Comparison of ENCODE assay signal across 1 cellular context in genomic region chr11:12802418-12803085, GRCh38.
A peak's percentile ranks its signal among the peaks of the same experiment; 100 is the strongest.
TF ChIP-seq lines count a peak whose summit lies in the region.

No MANE protein-coding gene starts in this region.

TF ChIP-seq in HepG2, 621 proteins besides CTCF, POLR2A, EP300 and RAD21 (continued from another document and continues in another):
- peak; percentile 95 for TF ChIP-seq AHDC1 (CRISPR knock-in tag; IDR thresholded peaks at IDR 0.05; ENCODE audit: borderline replicate concordance)
- no peak for TF ChIP-seq TEF (CRISPR knock-in tag; IDR thresholded peaks at IDR 0.05)
- no peak for TF ChIP-seq POLR2AphosphoS2 (IDR thresholded peaks at IDR 0.05; ENCODE audit: low read depth, low read length)
- no peak for TF ChIP-seq HHEX (CRISPR knock-in tag; IDR thresholded peaks at IDR 0.05)
- peak; percentile 94; the same call in 1 of the 2 replicates for TF ChIP-seq ZNF816 (CRISPR knock-in tag; IDR thresholded peaks at IDR 0.05; ENCODE audit: borderline replicate concordance)
- TF ChIP-seq IRF1 (CRISPR knock-in tag; IDR thresholded peaks at IDR 0.05; ENCODE audit: low read depth): no peak
- 0 out of 2 replicates have a peak, but pooled peaks have one; percentile 64 for TF ChIP-seq THYN1 (CRISPR knock-in tag; IDR thresholded peaks at IDR 0.05; ENCODE audit: borderline replicate concordance, low read depth)
- TF ChIP-seq ZNF225 (CRISPR knock-in tag; IDR thresholded peaks at IDR 0.05): no peak
- TF ChIP-seq ZNF205 (CRISPR knock-in tag; IDR thresholded peaks at IDR 0.05): peak; percentile 53; the same call in 1 of the 2 replicates
- no peak for TF ChIP-seq SP2 (CRISPR knock-in tag; IDR thresholded peaks at IDR 0.05)
- TF ChIP-seq MAZ (IDR thresholded peaks at IDR 0.05; ENCODE audit: borderline replicate concordance, low read depth, low read length): no peak
- peak; percentile 40; the same call in 1 of the 2 replicates for TF ChIP-seq MAZ (CRISPR knock-in tag; IDR thresholded peaks at IDR 0.05; ENCODE audit: low read depth)
- TF ChIP-seq FOXK2 (IDR thresholded peaks at IDR 0.05): peak; percentile 61
- TF ChIP-seq, protein P1, sequence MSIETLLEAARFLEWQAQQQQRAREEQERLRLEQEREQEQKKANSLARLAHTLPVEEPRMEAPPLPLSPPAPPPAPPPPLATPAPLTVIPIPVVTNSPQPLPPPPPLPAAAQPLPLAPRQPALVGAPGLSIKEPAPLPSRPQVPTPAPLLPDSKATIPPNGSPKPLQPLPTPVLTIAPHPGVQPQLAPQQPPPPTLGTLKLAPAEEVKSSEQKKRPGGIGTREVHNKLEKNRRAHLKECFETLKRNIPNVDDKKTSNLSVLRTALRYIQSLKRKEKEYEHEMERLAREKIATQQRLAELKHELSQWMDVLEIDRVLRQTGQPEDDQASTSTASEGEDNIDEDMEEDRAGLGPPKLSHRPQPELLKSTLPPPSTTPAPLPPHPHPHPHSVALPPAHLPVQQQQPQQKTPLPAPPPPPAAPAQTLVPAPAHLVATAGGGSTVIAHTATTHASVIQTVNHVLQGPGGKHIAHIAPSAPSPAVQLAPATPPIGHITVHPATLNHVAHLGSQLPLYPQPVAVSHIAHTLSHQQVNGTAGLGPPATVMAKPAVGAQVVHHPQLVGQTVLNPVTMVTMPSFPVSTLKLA (IDR thresholded peaks at IDR 0.05): peak; percentile 10; the same call in 1 of the 2 replicates
- TF ChIP-seq TARDBP (CRISPR knock-in tag; IDR thresholded peaks at IDR 0.05): peak; percentile 92
- TF ChIP-seq SNAPC4 (CRISPR knock-in tag; IDR thresholded peaks at IDR 0.05): no peak
- 0 out of 2 replicates have a peak, but pooled peaks have one; percentile 36 for TF ChIP-seq ZNF451 (CRISPR knock-in tag; IDR thresholded peaks at IDR 0.05)
- no peak for TF ChIP-seq TBP (CRISPR knock-in tag; IDR thresholded peaks at IDR 0.05)
- no peak for TF ChIP-seq THAP8 (CRISPR knock-in tag; IDR thresholded peaks at IDR 0.05; ENCODE audit: borderline replicate concordance)
- no peak for TF ChIP-seq SMARCC2 (IDR thresholded peaks at IDR 0.05)
- no peak for TF ChIP-seq E2F1 (CRISPR knock-in tag; IDR thresholded peaks at IDR 0.05)
- peak; percentile 54; the same call in 1 of the 2 replicates for TF ChIP-seq ZNF232 (CRISPR knock-in tag; IDR thresholded peaks at IDR 0.05; ENCODE audit: borderline replicate concordance)
- TF ChIP-seq PCBP2 (optimal IDR thresholded peaks at IDR 0.05; ENCODE audit: low read depth, low read length, poor library complexity, severe bottlenecking): no peak
- TF ChIP-seq MIER2 (CRISPR knock-in tag; IDR thresholded peaks at IDR 0.05): 0 out of 2 replicates have a peak, but pooled peaks have one; percentile 26
- TF ChIP-seq ZNF576 (CRISPR knock-in tag; IDR thresholded peaks at IDR 0.05): no peak
- no peak for TF ChIP-seq MATR3 (CRISPR knock-in tag; IDR thresholded peaks at IDR 0.05)
- TF ChIP-seq ZNF383 (CRISPR knock-in tag; IDR thresholded peaks at IDR 0.05; ENCODE audit: borderline replicate concordance): no peak
- TF ChIP-seq SP1 (IDR thresholded peaks at IDR 0.05): no peak
- no peak for TF ChIP-seq SP1 (CRISPR knock-in tag; IDR thresholded peaks at IDR 0.05)
- peak; percentile 28; the same call in 1 of the 2 replicates for TF ChIP-seq ZNF749 (CRISPR knock-in tag; IDR thresholded peaks at IDR 0.05; ENCODE audit: borderline replicate concordance)
- TF ChIP-seq, protein P2, sequence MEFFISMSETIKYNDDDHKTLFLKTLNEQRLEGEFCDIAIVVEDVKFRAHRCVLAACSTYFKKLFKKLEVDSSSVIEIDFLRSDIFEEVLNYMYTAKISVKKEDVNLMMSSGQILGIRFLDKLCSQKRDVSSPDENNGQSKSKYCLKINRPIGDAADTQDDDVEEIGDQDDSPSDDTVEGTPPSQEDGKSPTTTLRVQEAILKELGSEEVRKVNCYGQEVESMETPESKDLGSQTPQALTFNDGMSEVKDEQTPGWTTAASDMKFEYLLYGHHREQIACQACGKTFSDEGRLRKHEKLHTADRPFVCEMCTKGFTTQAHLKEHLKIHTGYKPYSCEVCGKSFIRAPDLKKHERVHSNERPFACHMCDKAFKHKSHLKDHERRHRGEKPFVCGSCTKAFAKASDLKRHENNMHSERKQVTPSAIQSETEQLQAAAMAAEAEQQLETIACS (CRISPR knock-in tag; IDR thresholded peaks at IDR 0.05): no peak
- no peak for TF ChIP-seq ZNF496 (CRISPR knock-in tag; IDR thresholded peaks at IDR 0.05; ENCODE audit: insufficient replicate concordance)
- TF ChIP-seq MYNN (CRISPR knock-in tag; IDR thresholded peaks at IDR 0.05; ENCODE audit: low read depth): peak; percentile 89; the same call in 1 of the 2 replicates
- TF ChIP-seq ZFYVE20 (CRISPR knock-in tag; IDR thresholded peaks at IDR 0.05; ENCODE audit: borderline replicate concordance, low read depth): no peak
- TF ChIP-seq ZNF83 (CRISPR knock-in tag; IDR thresholded peaks at IDR 0.05; ENCODE audit: borderline replicate concordance): no peak
- peak; percentile 65; the same call in 1 of the 2 replicates for TF ChIP-seq KDM1A (CRISPR knock-in tag; IDR thresholded peaks at IDR 0.05)
- TF ChIP-seq ZNF263 (CRISPR knock-in tag; IDR thresholded peaks at IDR 0.05): no peak
- TF ChIP-seq NRL (CRISPR knock-in tag; IDR thresholded peaks at IDR 0.05; ENCODE audit: borderline replicate concordance): no peak
- no peak for TF ChIP-seq E2F5 (CRISPR knock-in tag; conservative IDR thresholded peaks at IDR 0.05)
- TF ChIP-seq MTF2 (CRISPR knock-in tag; IDR thresholded peaks at IDR 0.05; ENCODE audit: borderline replicate concordance): no peak
- TF ChIP-seq ZFY (CRISPR knock-in tag; IDR thresholded peaks at IDR 0.05): peak; percentile 72
- peak; percentile 70 for TF ChIP-seq DMAP1 (CRISPR knock-in tag; IDR thresholded peaks at IDR 0.05)
- no peak for TF ChIP-seq KLF13 (CRISPR knock-in tag; IDR thresholded peaks at IDR 0.05)
- no peak for TF ChIP-seq PTBP1 (IDR thresholded peaks at IDR 0.05; ENCODE audit: low read depth, low read length, poor library complexity, severe bottlenecking)
